Comparison of ENCODE assay signal across 1 cellular context in genomic region chr18:31217455-31217854, GRCh38.
A peak's percentile ranks its signal among the peaks of the same experiment; 100 is the strongest.
TF ChIP-seq lines count a peak whose summit lies in the region.

No MANE protein-coding gene starts in this region.

TF ChIP-seq in K562, 482 proteins besides CTCF, POLR2A, EP300 and RAD21 (continued from another document):
- TF ChIP-seq ZBTB5 (IDR thresholded peaks at IDR 0.05), result no peak
- TF ChIP-seq GATAD2B (IDR thresholded peaks at IDR 0.05; ENCODE audit: borderline replicate concordance), result no peak
- peak; percentile 58; the same call in 1 of the 2 replicates for TF ChIP-seq NFIC (IDR thresholded peaks at IDR 0.05)
- no peak for TF ChIP-seq CHD2 (IDR thresholded peaks at IDR 0.05; ENCODE audit: low read depth, low read length)
- no peak for TF ChIP-seq SIX5 (IDR thresholded peaks at IDR 0.05; ENCODE audit: borderline replicate concordance in 1 of 2, insufficient read depth in 1 of 2, low read depth in 1 of 2, low read length in 2 of 2)
